15 cellular contexts compared by ENCODE assay signal in genomic region chr6:27234576-27234975, GRCh38. TPM values are rescaled to one million over a fixed set of nuclear protein-coding genes. Genes with fewer than 3 reads are reported as not detected.
DNase-seq lines count a peak whose midpoint lies in the region; ATAC-seq, FAIRE-seq and TF ChIP-seq lines count a peak whose summit lies in the region.
"Had no signal": no experiment of that assay in that cellular context is flagged by ENCODE, and none has a peak within 500 bp of the region (broad histone marks: within the 10 kb centered on the region; RNA-seq: fewer than 3 reads in every experiment).

No MANE protein-coding gene starts in this region.

- no peak for TF ChIP-seq POLR2A in H1 (IDR thresholded peaks at IDR 0.05; ENCODE audit: control extremely low read depth in 1 of 2, low read depth in 2 of 2, low read length in 2 of 2)

- TF ChIP-seq CTCF in OCI-LY7 (conservative IDR thresholded peaks at IDR 0.05; ENCODE audit: low read length): no peak
- TF ChIP-seq CTCF in H1 (IDR thresholded peaks at IDR 0.05; ENCODE audit: control extremely low read depth in 1 of 3, insufficient read depth in 1 of 3, low read depth in 1 of 3, low read length in 3 of 3): no peak

- 67% methylated on average over 3 of the region's 3 CpGs; no CpG with 5 or more reads in 1 of the 2 experiments for WGBS in H1 (ENCODE audit: extremely low coverage in 1 of 2, insufficient coverage in 1 of 2, insufficient read length in 1 of 2, insufficient replicate concordance in 2 of 2, low coverage in 1 of 2, low lambda C conversion rate in 2 of 2, missing lambda C conversion rate in 1 of 2), 2 experiments
- WGBS in trophoblast cell (ENCODE audit: extremely low coverage, insufficient coverage, insufficient read length): no CpG with 5 or more reads among the region's 3 CpGs

- no peak for TF ChIP-seq EP300 in H1 (IDR thresholded peaks at IDR 0.05; ENCODE audit: borderline replicate concordance in 1 of 2, low read depth in 2 of 2, low read length in 2 of 2)

- no peak overlapping the region for H2BK20ac ChIP-seq in H1 (ENCODE audit: low read length)

- no peak overlapping the region for H4K12ac ChIP-seq in trophoblast cell (ENCODE audit: low read depth, low read length)

- BruUV-seq in OCI-LY7 (replicated peaks; lab: Mats Ljungman, UMichigan): no TSS peak

- peaks cover 0 to 11% (median 7%) of the 10 kb centered on the region in 4 experiments; a peak in 5 of 7 replicates for H3K27me3 ChIP-seq in H1 (replicated peaks in 1 of 4; ENCODE audit: control insufficient read depth in 3 of 4, extremely low read depth in 1 of 4, insufficient read depth in 3 of 4, low read length in 3 of 4)
- no peaks in the 10 kb centered on the region for H3K27me3 ChIP-seq in trophoblast cell (ENCODE audit: insufficient read depth, low read length)
- H3K27me3 ChIP-seq: ovary had no signal

- no peak overlapping the region for H4K5ac ChIP-seq in H1 (ENCODE audit: insufficient read length, low read depth, low read length)

- TF ChIP-seq RAD21 in H1 (IDR thresholded peaks at IDR 0.05 in 1 of 2, conservative IDR thresholded peaks at IDR 0.05 in 1 of 2; ENCODE audit: low read depth in 2 of 2, low read length in 2 of 2): no peak

- H3K9me3 ChIP-seq in OCI-LY7 (ENCODE audit: low read length): no peaks in the 10 kb centered on the region
- H3K9me3 ChIP-seq in H1 (ENCODE audit: insufficient read depth in 2 of 2, low read depth in 1 of 2, low read length in 1 of 2): no peaks in the 10 kb centered on the region
- no peaks in the 10 kb centered on the region for H3K9me3 ChIP-seq in trophoblast cell (ENCODE audit: insufficient read depth, low read depth, low read length)

- H4K20me1 ChIP-seq in OCI-LY7 (ENCODE audit: insufficient read depth, low read length) (no peaks in the 10 kb centered on the region), H1 (replicated peaks in 1 of 2; ENCODE audit: control insufficient read depth in 1 of 2, insufficient read depth in 2 of 2, low read length in 2 of 2) (no peaks in the 10 kb centered on the region)

- no peak overlapping the region for H3K56ac ChIP-seq in H1 (replicated peaks; ENCODE audit: insufficient read length, low read depth, low read length)

- H2BK12ac ChIP-seq in H1 (ENCODE audit: low read depth, low read length): no peak overlapping the region
- H2BK12ac ChIP-seq in trophoblast cell (ENCODE audit: low read length): no peak overlapping the region

- H3K4me3 ChIP-seq in OCI-LY7 (ENCODE audit: low read depth, low read length, poor library complexity, severe bottlenecking) (no peak overlapping the region), H1 (ENCODE audit: extremely low read depth in 1 of 4, insufficient read depth in 2 of 4, low read depth in 3 of 4, low read length in 4 of 4) (peak overlapping the region in 2 of 4 experiments; percentile 76 to 82; a peak in 4 of 8 replicates), trophoblast cell (ENCODE audit: low read depth, low read length) (no peak overlapping the region)
- H3K4me3 ChIP-seq: ovary, skin epidermis had no signal

- H3K4me1 Mint-ChIP-seq in activated T-cell treated with anti-CD3 and anti-CD28 coated beads, Interleukin-2, amount 50 U/mL, for 72 hours (ENCODE audit: low read depth): peaks cover 44% of the 10 kb centered on the region
- peaks cover 9% of the 10 kb centered on the region for H3K4me1 Mint-ChIP-seq in activated T-cell treated with anti-CD3 and anti-CD28 coated beads, Interleukin-2, amount 50 U/mL, for 4 hours (ENCODE audit: low read depth)

- H3K79me2 ChIP-seq in OCI-LY7 (ENCODE audit: insufficient read depth, low read depth, low read length) (no peaks in the 10 kb centered on the region), H1 (ENCODE audit: control insufficient read depth in 1 of 2, insufficient read depth in 2 of 2, low read length in 2 of 2) (no peaks in the 10 kb centered on the region), trophoblast cell (ENCODE audit: control insufficient read depth, insufficient read depth, low read length, poor library complexity) (no peaks in the 10 kb centered on the region)

- H3K4me2 ChIP-seq in OCI-LY7 (ENCODE audit: low read length): 0 out of 2 replicates have a peak overlapping the region, but pooled peaks have one; percentile 55
- H3K4me2 ChIP-seq in H1 (ENCODE audit: insufficient read depth in 1 of 2, low read depth in 2 of 2, low read length in 2 of 2): peak overlapping the region; percentile 55 to 63
- peak overlapping the region; percentile 69 for H3K4me2 ChIP-seq in trophoblast cell (ENCODE audit: low read length)

- H3K4me1 ChIP-seq in OCI-LY7 (ENCODE audit: insufficient read depth, low read length, poor library complexity, severe bottlenecking): no peaks in the 10 kb centered on the region
- H3K4me1 ChIP-seq in H1 (replicated peaks in 1 of 4; ENCODE audit: control insufficient read depth in 3 of 4, insufficient read depth in 4 of 4, low read length in 3 of 4): peaks cover 0 to 4% (median 0%) of the 10 kb centered on the region in 4 experiments; a peak in 1 of 7 replicates
- H3K4me1 ChIP-seq in trophoblast cell (ENCODE audit: control insufficient read depth in 1 of 2, insufficient read depth in 2 of 2, low read length in 2 of 2): peaks cover 0 to 4% of the 10 kb centered on the region in 2 experiments

- peaks cover 7 to 8% of the 10 kb centered on the region in 2 donors for H3K36me3 Mint-ChIP-seq in activated T-cell treated with anti-CD3 and anti-CD28 coated beads, Interleukin-2, amount 50 U/mL, for 72 hours (ENCODE audit: insufficient read depth in 2 of 2)
- H3K36me3 Mint-ChIP-seq in activated T-cell treated with anti-CD3 and anti-CD28 coated beads, Interleukin-2, amount 50 U/mL, for 4 hours (ENCODE audit: insufficient read depth): no peaks in the 10 kb centered on the region

- H2AFZ ChIP-seq in OCI-LY7 (ENCODE audit: low read length) (no peak overlapping the region), H1 (ENCODE audit: low read length) (no peak overlapping the region), trophoblast cell (ENCODE audit: insufficient read depth, low read length, poor library complexity) (no peak overlapping the region)

- H3K79me1 ChIP-seq in H1 (ENCODE audit: low read depth, low read length) (no peaks in the 10 kb centered on the region), trophoblast cell (ENCODE audit: low read length) (peaks cover 1% of the 10 kb centered on the region)

- H3K27ac ChIP-seq in OCI-LY7 (ENCODE audit: low read depth, low read length, poor library complexity, severe bottlenecking): no peak overlapping the region
- H3K27ac ChIP-seq in H1 (ENCODE audit: low read depth, low read length): no peak overlapping the region
- no peak overlapping the region for H3K27ac ChIP-seq in trophoblast cell (ENCODE audit: low read depth, low read length)
- H3K27ac ChIP-seq: ovary, skin epidermis, VCaP had no signal

- H3K27ac Mint-ChIP-seq in activated T-cell treated with anti-CD3 and anti-CD28 coated beads, Interleukin-2, amount 50 U/mL, for 72 hours: peak overlapping the region; percentile 41

- no peak for ATAC-seq in activated T-cell treated with anti-CD3 and anti-CD28 coated beads, Interleukin-2, amount 50 U/mL, for 72 hours (replicated peaks in 1 of 2)
- no peak for ATAC-seq in activated T-cell treated with anti-CD3 and anti-CD28 coated beads, Interleukin-2, amount 50 U/mL, for 4 hours
- ATAC-seq in GM18858 (IDR thresholded peaks at IDR 0.05; ENCODE audit: unreplicated experiment): no peak

- H3K14ac ChIP-seq in H1 (ENCODE audit: insufficient read length) (no peak overlapping the region), trophoblast cell (ENCODE audit: low read length) (no peak overlapping the region)

- H4K91ac ChIP-seq in H1 (replicated peaks; ENCODE audit: insufficient read length, low read length): no peak overlapping the region
- H4K91ac ChIP-seq in trophoblast cell (ENCODE audit: low read depth, low read length): no peak overlapping the region

- peak overlapping the region; percentile 33 to 73 for H3K4me3 Mint-ChIP-seq in activated T-cell treated with anti-CD3 and anti-CD28 coated beads, Interleukin-2, amount 50 U/mL, for 72 hours
- H3K4me3 Mint-ChIP-seq in activated T-cell treated with anti-CD3 and anti-CD28 coated beads, Interleukin-2, amount 50 U/mL, for 4 hours: no peak overlapping the region

- POLR2A ChIA-PET in OCI-LY7 (lab: Charles Lee): interaction anchor here (0.6 kb wide), 1 partner anchor 436 kb away, joined by 5 read pairs; no protein-coding TSS in a partner anchor
- POLR2A ChIA-PET in H1 (lab: Charles Lee; ENCODE audit: partially characterized antibody): interaction anchor here (0.5 to 1.2 kb wide), 3 partner anchors 8 to 58 kb away, joined by 3 read pairs; no protein-coding TSS in a partner anchor

- no peak for DNase-seq in activated T-cell treated with anti-CD3 and anti-CD28 coated beads, Interleukin-2, amount 50 U/mL, for 72 hours
- no peak for DNase-seq in activated T-cell treated with anti-CD3 and anti-CD28 coated beads, Interleukin-2, amount 50 U/mL, for 4 hours
- DNase-seq in OCI-LY7 (ENCODE audit: low spot score) (no peak), H1 (ENCODE audit: low read depth in 1 of 2, low spot score in 2 of 2) (no peak), trophoblast cell (no peak), NCI-H2227 (lab: John Stamatoyannopoulos, UW; ENCODE audit: unreplicated experiment) (no peak), HPDE6-E6E7 (ENCODE audit: extremely low spot score) (no peak)
- DNase-seq: activated CD8-positive, alpha-beta memory T cell treated with anti-CD3 and anti-CD28 coated beads, Interleukin-2, amount 50 U/mL, for 4 hours; COR-L47; cortex of kidney; NCI-H1105 treated with DMSO at 0.1 percent for 48 hours; ovary had no signal

- H2BK15ac ChIP-seq in H1 (ENCODE audit: low read length): no peak overlapping the region

- H2BK120ac ChIP-seq in H1 (replicated peaks; ENCODE audit: low read depth, low read length): no peak overlapping the region
- H2BK120ac ChIP-seq in trophoblast cell (ENCODE audit: insufficient read depth, low read length, poor library complexity): no peak overlapping the region

- peaks cover 2 to 6% of the 10 kb centered on the region in 2 donors for H3K9me3 Mint-ChIP-seq in activated T-cell treated with anti-CD3 and anti-CD28 coated beads, Interleukin-2, amount 50 U/mL, for 72 hours
- H3K9me3 Mint-ChIP-seq in activated T-cell treated with anti-CD3 and anti-CD28 coated beads, Interleukin-2, amount 50 U/mL, for 4 hours: peaks cover 18% of the 10 kb centered on the region

- H3K9ac ChIP-seq in H1 (replicated peaks in 1 of 4; ENCODE audit: extremely low read depth in 1 of 4, low read depth in 3 of 4, low read length in 3 of 4) (no peak overlapping the region), trophoblast cell (ENCODE audit: low read length) (no peak overlapping the region)

- H3K9me2 ChIP-seq in OCI-LY7 (ENCODE audit: insufficient read depth, low read length): no peaks in the 10 kb centered on the region

- FAIRE-seq in H1 (lab: Jason Lieb, UNC): no peak

- H2AK5ac ChIP-seq in H1 (ENCODE audit: low read depth, low read length): no peak overlapping the region
- H2AK5ac ChIP-seq in trophoblast cell (ENCODE audit: low read length): no peak overlapping the region

- H4K8ac ChIP-seq in H1 (ENCODE audit: extremely low read depth, insufficient read depth, low read length) (no peak overlapping the region), trophoblast cell (ENCODE audit: low read depth, low read length) (no peak overlapping the region)

- H2BK5ac ChIP-seq in H1 (ENCODE audit: low read depth, low read length) (no peak overlapping the region), trophoblast cell (ENCODE audit: low read depth, low read length, poor library complexity) (no peak overlapping the region)

- intact Hi-C loops in OCI-LY7 (cut with micrococcal nuclease; ENCODE audit: unreplicated experiment): loop anchor here (2.0 kb wide), 1 partner anchor 32 kb away; no protein-coding TSS in a partner anchor

- peaks cover 73% of the 10 kb centered on the region for H3K27me3 Mint-ChIP-seq in activated T-cell treated with anti-CD3 and anti-CD28 coated beads, Interleukin-2, amount 50 U/mL, for 72 hours (ENCODE audit: low read depth)
- H3K27me3 Mint-ChIP-seq in activated T-cell treated with anti-CD3 and anti-CD28 coated beads, Interleukin-2, amount 50 U/mL, for 4 hours (ENCODE audit: low read depth): peaks cover 79% of the 10 kb centered on the region

- CTCF ChIA-PET in OCI-LY7 (lab: Charles Lee; ENCODE audit: unreplicated experiment): no interaction called here
- CTCF ChIA-PET in H1 (lab: Charles Lee; ENCODE audit: partially characterized antibody): interaction anchor here (0.5 to 2.3 kb wide), 7 partner anchors 17 to 284 kb away, joined by 3 to 6 read pairs (median 4); no protein-coding TSS in a partner anchor

- H3K23me2 ChIP-seq in H1 (ENCODE audit: low read depth, low read length): peaks cover 12% of the 10 kb centered on the region

- H3K23ac ChIP-seq in H1 (ENCODE audit: insufficient read length) (no peak overlapping the region), trophoblast cell (ENCODE audit: low read length) (no peak overlapping the region)

- no peaks in the 10 kb centered on the region for H3K36me3 ChIP-seq in OCI-LY7 (ENCODE audit: insufficient read depth, low read length)
- no peaks in the 10 kb centered on the region for H3K36me3 ChIP-seq in H1 (ENCODE audit: control insufficient read depth in 2 of 4, insufficient read depth in 4 of 4, low read length in 3 of 4)
- H3K36me3 ChIP-seq in trophoblast cell (ENCODE audit: control insufficient read depth in 1 of 2, insufficient read depth in 2 of 2, low read length in 2 of 2): no peaks in the 10 kb centered on the region
- H3K36me3 ChIP-seq: ovary had no signal

- H3K4ac ChIP-seq in H1 (replicated peaks; ENCODE audit: insufficient read length, low read depth, low read length) (no peak overlapping the region), trophoblast cell (ENCODE audit: low read depth, low read length) (no peak overlapping the region)

- H3K18ac ChIP-seq in H1 (ENCODE audit: extremely low read depth, low read length): no peak overlapping the region
- H3K18ac ChIP-seq in trophoblast cell (ENCODE audit: low read length): no peak overlapping the region

RNA-seq across cellular contexts. Expression of gene PRSS16, which starts 12.9 kb away (rescaled TPM):
- 1 to 10 TPM; 5.3 to 5.6 TPM for total RNA-seq in activated T-cell treated with anti-CD3 and anti-CD28 coated beads, Interleukin-2, amount 50 U/mL, for 72 hours
- total RNA-seq in activated T-cell treated with anti-CD3 and anti-CD28 coated beads, Interleukin-2, amount 50 U/mL, for 4 hours: under 1 TPM; 0.15 to 0.63 (median 0.32) TPM
- total RNA-seq in OCI-LY7 (2014; rRNA removed; shearing (Covaris generic)): 4.6 and 6.9 TPM in 2 replicates
- total RNA-seq in OCI-LY7 (2022): 12.0 and 13.3 TPM in 2 replicates
- 19.2 and 20.2 TPM in 2 replicates for total RNA-seq in H1 (2021; fragmentation: NEBNext Ultra II Directional; extraction: Animal tissue kit (Norgen Biotek cat#: 25700))
- 38.9 and 39.6 TPM in 2 replicates for polyA plus RNA-seq in H1 (2011; rRNA removed)
- 48.8 TPM for polyA plus RNA-seq in H1 (2011; cell fraction: cytosol; rRNA removed)
- polyA plus RNA-seq in H1 (2011; cell fraction: nucleus; rRNA removed): 23.7 TPM
- 15.7 to 20.6 TPM (median 19.8 TPM) in 4 replicates for polyA plus RNA-seq in H1 (2012, experiment 1 of 2)
- 23.1 TPM for polyA plus RNA-seq in H1 (2012, experiment 2 of 2)
- 15.2 TPM for polyA plus RNA-seq in H1 (2013, experiment 1 of 2)
- polyA plus RNA-seq in H1 (2013, experiment 2 of 2): 16.0 TPM
- polyA minus RNA-seq in H1 (2011; rRNA and poly(A)+ RNA removed): 27.4 and 34.3 TPM in 2 replicates
- 5.1 TPM for polyA minus RNA-seq in H1 (2011; cell fraction: cytosol; rRNA and poly(A)+ RNA removed)
- 11.7 TPM for polyA minus RNA-seq in H1 (2011; cell fraction: nucleus; rRNA and poly(A)+ RNA removed)
- polyA plus RNA-seq in trophoblast cell (2013): 10.0 and 10.1 TPM in 2 replicates
